1 cellular context compared by ENCODE assay signal in the genomic region with DNA sequence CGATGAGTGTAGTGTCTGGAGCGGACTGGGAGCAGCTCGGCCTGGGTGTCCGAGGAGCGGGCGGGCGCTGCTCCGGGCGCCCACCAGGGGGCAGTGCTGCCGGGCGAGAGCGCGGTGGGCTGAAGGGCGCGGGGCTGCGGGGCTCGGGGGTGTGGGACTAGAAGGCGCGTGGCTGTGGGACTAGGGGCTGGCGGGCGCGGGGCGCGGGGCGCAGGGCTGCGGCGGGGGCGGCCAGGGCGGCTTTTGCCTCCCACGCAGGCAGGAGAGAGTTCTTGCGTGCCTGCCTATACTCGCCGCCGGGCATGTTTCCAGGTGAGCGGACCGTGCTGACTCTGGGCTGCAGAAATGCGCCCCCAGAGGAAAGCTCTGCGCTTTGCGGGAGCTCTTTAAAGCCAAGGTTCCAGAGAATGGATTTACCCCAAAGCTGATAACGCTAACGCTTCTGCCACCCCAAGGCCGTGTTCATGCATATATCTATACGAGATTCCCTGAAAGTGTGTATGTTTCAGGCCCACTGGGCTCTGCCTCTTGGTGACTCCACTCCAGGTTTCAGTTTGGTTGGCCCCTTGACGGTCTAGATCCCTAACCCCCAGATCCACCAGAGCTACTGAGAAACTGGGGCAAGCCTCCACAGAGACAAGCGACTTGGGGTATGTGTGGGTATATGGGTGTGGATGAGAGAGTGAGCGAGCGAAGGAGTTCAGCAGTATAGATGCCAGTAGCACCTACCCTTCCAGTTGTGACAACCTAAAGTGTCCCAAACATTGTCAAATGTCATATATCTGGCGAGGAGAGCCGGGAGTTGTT.
TF ChIP-seq lines count a peak whose summit lies in the region.

No MANE protein-coding gene starts in this region.

TF ChIP-seq in K562, 482 proteins besides CTCF, POLR2A, EP300 and RAD21 (continued from another document):
- peak; percentile 82 for TF ChIP-seq CTCFL (IDR thresholded peaks at IDR 0.05; ENCODE audit: borderline replicate concordance, insufficient read depth, low read depth, low read length, poor library complexity, severe bottlenecking)
- TF ChIP-seq XRCC5 (IDR thresholded peaks at IDR 0.05; ENCODE audit: low read depth, low read length), result 0 out of 2 replicates have a peak, but pooled peaks have one; percentile 42
- TF ChIP-seq MCM5 (IDR thresholded peaks at IDR 0.05; ENCODE audit: low read depth), result no peak
- TF ChIP-seq KLF16 (IDR thresholded peaks at IDR 0.05), result 0 out of 2 replicates have a peak, but pooled peaks have one; percentile 17
- TF ChIP-seq POLR2G (IDR thresholded peaks at IDR 0.05; ENCODE audit: low read depth, low read length), result 0 out of 2 replicates have a peak, but pooled peaks have one; percentile 28
- TF ChIP-seq MXI1 (IDR thresholded peaks at IDR 0.05; ENCODE audit: low read depth, low read length), result no peak
- peak; percentile 88; the same call in 1 of the 2 replicates for TF ChIP-seq ZBTB7A (IDR thresholded peaks at IDR 0.05; ENCODE audit: borderline replicate concordance, control insufficient read depth, low read depth, low read length)
- no peak for TF ChIP-seq MEIS2 (IDR thresholded peaks at IDR 0.05; ENCODE audit: partially characterized antibody)
- TF ChIP-seq, protein P1, sequence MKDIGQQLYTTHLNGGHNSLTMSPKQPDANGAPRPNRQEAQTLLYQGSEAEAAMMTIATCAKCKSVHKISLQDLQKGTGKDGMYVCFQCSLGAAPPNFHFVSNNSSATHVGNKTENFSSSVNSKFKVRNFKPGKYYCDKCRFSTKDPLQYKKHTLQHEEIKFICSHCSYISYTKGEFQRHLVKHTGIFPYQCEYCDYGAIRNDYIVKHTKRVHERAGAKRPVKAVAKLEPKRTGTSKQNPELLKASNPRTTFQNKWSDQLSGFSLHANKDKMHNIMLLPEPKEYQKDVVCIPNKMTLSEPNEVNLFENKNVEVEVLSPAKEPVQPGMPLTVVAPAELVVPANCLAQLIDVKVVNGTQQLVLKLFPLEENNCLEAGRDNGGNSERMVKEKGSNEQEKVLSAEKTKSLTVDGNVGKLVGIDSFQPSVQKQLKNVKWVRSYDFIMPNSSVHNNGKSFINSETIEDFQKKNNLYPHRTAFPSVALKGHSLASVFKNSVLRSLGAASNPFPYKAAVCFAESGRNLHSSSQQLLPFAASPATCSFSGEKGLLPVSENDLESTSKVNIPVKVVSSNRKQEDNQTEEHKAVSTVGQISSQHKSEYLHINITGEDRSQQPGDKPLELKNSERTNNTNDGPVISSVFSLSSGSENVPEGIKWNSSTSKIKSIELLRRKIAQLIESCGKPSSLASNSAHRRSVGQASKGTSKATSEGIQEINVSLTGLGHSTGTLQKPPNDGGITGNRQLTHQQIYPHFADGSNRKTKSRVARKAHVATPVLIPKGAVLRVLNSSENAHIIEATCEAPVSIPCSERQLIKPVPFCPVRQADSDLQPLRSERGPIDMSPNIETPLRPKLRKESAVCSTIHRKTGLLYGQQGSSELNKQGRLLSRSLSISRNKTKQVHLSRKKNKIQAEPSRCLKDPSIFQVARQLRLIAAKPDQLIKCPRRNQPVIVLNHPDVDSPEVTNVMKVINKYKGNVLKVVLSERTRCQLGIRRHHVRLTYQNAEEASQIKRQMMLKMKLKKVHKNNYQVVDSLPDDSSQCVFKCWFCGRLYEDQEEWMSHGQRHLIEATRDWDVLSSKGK (CRISPR knock-in tag; IDR thresholded peaks at IDR 0.05), result no peak
- peak; percentile 55 for TF ChIP-seq BHLHE40 (IDR thresholded peaks at IDR 0.05; ENCODE audit: low read length)
- TF ChIP-seq, protein P2, sequence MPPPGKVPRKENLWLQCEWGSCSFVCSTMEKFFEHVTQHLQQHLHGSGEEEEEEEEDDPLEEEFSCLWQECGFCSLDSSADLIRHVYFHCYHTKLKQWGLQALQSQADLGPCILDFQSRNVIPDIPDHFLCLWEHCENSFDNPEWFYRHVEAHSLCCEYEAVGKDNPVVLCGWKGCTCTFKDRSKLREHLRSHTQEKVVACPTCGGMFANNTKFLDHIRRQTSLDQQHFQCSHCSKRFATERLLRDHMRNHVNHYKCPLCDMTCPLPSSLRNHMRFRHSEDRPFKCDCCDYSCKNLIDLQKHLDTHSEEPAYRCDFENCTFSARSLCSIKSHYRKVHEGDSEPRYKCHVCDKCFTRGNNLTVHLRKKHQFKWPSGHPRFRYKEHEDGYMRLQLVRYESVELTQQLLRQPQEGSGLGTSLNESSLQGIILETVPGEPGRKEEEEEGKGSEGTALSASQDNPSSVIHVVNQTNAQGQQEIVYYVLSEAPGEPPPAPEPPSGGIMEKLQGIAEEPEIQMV (tag; conservative IDR thresholded peaks at IDR 0.05; ENCODE audit: low read depth), result 0 out of 2 replicates have a peak, but pooled peaks have one; percentile 57
- TF ChIP-seq ZNF699 (CRISPR knock-in tag; IDR thresholded peaks at IDR 0.05; ENCODE audit: insufficient replicate concordance), result no peak
- TF ChIP-seq, protein P3, sequence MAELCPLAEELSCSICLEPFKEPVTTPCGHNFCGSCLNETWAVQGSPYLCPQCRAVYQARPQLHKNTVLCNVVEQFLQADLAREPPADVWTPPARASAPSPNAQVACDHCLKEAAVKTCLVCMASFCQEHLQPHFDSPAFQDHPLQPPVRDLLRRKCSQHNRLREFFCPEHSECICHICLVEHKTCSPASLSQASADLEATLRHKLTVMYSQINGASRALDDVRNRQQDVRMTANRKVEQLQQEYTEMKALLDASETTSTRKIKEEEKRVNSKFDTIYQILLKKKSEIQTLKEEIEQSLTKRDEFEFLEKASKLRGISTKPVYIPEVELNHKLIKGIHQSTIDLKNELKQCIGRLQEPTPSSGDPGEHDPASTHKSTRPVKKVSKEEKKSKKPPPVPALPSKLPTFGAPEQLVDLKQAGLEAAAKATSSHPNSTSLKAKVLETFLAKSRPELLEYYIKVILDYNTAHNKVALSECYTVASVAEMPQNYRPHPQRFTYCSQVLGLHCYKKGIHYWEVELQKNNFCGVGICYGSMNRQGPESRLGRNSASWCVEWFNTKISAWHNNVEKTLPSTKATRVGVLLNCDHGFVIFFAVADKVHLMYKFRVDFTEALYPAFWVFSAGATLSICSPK (IDR thresholded peaks at IDR 0.05; ENCODE audit: borderline replicate concordance), result no peak
- peak; percentile 58; the same call in 1 of the 2 replicates for TF ChIP-seq RB1 (IDR thresholded peaks at IDR 0.05; ENCODE audit: low read depth)
- TF ChIP-seq, protein P4, sequence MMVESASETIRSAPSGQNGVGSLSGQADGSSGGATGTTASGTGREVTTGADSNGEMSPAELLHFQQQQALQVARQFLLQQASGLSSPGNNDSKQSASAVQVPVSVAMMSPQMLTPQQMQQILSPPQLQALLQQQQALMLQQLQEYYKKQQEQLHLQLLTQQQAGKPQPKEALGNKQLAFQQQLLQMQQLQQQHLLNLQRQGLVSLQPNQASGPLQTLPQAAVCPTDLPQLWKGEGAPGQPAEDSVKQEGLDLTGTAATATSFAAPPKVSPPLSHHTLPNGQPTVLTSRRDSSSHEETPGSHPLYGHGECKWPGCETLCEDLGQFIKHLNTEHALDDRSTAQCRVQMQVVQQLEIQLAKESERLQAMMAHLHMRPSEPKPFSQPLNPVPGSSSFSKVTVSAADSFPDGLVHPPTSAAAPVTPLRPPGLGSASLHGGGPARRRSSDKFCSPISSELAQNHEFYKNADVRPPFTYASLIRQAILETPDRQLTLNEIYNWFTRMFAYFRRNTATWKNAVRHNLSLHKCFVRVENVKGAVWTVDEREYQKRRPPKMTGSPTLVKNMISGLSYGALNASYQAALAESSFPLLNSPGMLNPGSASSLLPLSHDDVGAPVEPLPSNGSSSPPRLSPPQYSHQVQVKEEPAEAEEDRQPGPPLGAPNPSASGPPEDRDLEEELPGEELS (CRISPR knock-in tag; IDR thresholded peaks at IDR 0.05; ENCODE audit: borderline replicate concordance), result no peak
- TF ChIP-seq THAP12 (CRISPR knock-in tag; IDR thresholded peaks at IDR 0.05), result no peak
- TF ChIP-seq, protein P5, sequence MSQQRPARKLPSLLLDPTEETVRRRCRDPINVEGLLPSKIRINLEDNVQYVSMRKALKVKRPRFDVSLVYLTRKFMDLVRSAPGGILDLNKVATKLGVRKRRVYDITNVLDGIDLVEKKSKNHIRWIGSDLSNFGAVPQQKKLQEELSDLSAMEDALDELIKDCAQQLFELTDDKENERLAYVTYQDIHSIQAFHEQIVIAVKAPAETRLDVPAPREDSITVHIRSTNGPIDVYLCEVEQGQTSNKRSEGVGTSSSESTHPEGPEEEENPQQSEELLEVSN (IDR thresholded peaks at IDR 0.05; ENCODE audit: borderline replicate concordance in 1 of 2, extremely low read depth in 1 of 2, insufficient read depth in 1 of 2, insufficient read length in 1 of 2, low read depth in 1 of 2, low read length in 1 of 2, poor library complexity in 1 of 2, severe bottlenecking in 1 of 2), result peak in 1 of 2 experiments; percentile 44
- TF ChIP-seq CXXC5 (CRISPR knock-in tag; IDR thresholded peaks at IDR 0.05), result peak; percentile 41; the same call in 1 of the 2 replicates
